ENCODE assay signal across 12 cellular contexts in the genomic region with DNA sequence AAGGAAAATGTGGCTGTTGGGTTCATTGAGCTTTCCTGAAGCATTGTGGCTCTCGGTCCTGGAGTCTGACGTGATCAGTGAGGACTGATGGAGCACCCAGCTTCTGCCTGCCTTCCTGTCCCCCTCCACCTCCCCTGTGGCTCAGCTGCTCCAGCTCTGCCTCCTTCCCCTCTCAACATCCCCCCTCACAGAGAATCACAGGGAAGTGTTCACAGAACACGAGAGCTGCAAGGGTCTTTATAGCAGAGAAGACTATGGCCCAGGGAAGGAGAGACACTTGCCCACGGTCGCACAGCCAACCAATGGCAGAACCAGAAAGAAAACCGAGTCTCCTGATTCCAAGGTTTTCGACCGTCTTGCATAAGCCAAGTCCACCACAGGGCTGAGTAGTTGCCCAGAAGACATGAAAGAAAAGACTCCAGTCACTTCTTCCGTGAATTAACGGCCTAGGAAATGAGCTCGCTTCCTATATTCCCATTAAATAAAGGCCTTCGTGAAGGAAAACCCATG. TPM values are rescaled to one million over a fixed set of nuclear protein-coding genes. Genes with fewer than 3 reads are reported as not detected.
DNase-seq lines count a peak whose midpoint lies in the region; ATAC-seq and TF ChIP-seq lines count a peak whose summit lies in the region.
"Had no signal": no experiment of that assay in that cellular context is flagged by ENCODE, and none has a peak within 500 bp of the region (broad histone marks: within the 10 kb centered on the region; RNA-seq: fewer than 3 reads in every experiment).

No MANE protein-coding gene starts in this region.

- H3K27me3 ChIP-seq in left ventricle myocardium inferior (ENCODE audit: low read depth) (no peaks in the 10 kb centered on the region), prostate gland (replicated peaks; ENCODE audit: insufficient read depth) (no peaks in the 10 kb centered on the region)

- intact Hi-C loops in Right ventricle myocardium inferior (cut with DNase I): loop anchor here (5.0 kb wide), 1 partner anchor 128 kb away; a partner anchor contains a TSS
- intact Hi-C loops in cardiac septum (cut with DNase I): loop anchor here (2.0 kb wide), 1 partner anchor 88 kb away; a partner anchor contains a TSS
- intact Hi-C loops in left ventricle myocardium inferior (cut with micrococcal nuclease): no loop called here
- intact Hi-C loops in prostate gland (cut with DNase I): no loop called here

- H3K9me3 ChIP-seq in left ventricle myocardium inferior (replicated peaks) (no peaks in the 10 kb centered on the region), prostate gland (no peaks in the 10 kb centered on the region)

- peak; percentile 27 for ATAC-seq in Right ventricle myocardium inferior
- no peak for ATAC-seq in GM21367 (IDR thresholded peaks at IDR 0.05; ENCODE audit: unreplicated experiment)
- ATAC-seq in esophagus mucosa: no peak
- no peak for ATAC-seq in HG03175 (IDR thresholded peaks at IDR 0.05; ENCODE audit: unreplicated experiment)

- H3K4me1 ChIP-seq in left ventricle myocardium inferior (peaks cover 49% of the 10 kb centered on the region), prostate gland (replicated peaks) (peaks cover 13% of the 10 kb centered on the region)

- H3K27ac ChIP-seq in left ventricle myocardium inferior (replicated peaks) (peak overlapping the region; percentile 89), prostate gland (peak overlapping the region; percentile 71 to 80)

- TF ChIP-seq CTCF in left ventricle myocardium inferior (IDR thresholded peaks at IDR 0.05; ENCODE audit: borderline replicate concordance): no peak
- no peak for TF ChIP-seq CTCF in prostate gland (IDR thresholded peaks at IDR 0.05)

- H3K4me3 ChIP-seq in left ventricle myocardium inferior: peak overlapping the region; percentile 44
- no peak overlapping the region for H3K4me3 ChIP-seq in prostate gland

- TF ChIP-seq POLR2A in prostate gland (IDR thresholded peaks at IDR 0.05): no peak

- 57% methylated on average over 12 of the region's 12 CpGs for WGBS in prostate gland

- H3K36me3 ChIP-seq in left ventricle myocardium inferior: no peaks in the 10 kb centered on the region
- H3K36me3 ChIP-seq in prostate gland: no peaks in the 10 kb centered on the region

- no peak for DNase-seq in Right ventricle myocardium inferior (ENCODE audit: missing footprints)
- no peak for DNase-seq in cardiac septum (ENCODE audit: low spot score)
- no peak for DNase-seq in left ventricle myocardium inferior
- DNase-seq in prostate gland (ENCODE audit: low spot score): no peak
- no peak for DNase-seq in middle frontal gyrus (ENCODE audit: extremely low spot score, low spot score)
- DNase-seq: GOT3, NCI-H524 treated with DMSO at 0.1 percent for 48 hours had no signal

RNA-seq across cellular contexts. Expression of a gene that starts 2.3 kb away (rescaled TPM):
- 5.3 TPM for total RNA-seq in Right ventricle myocardium inferior
- total RNA-seq in cardiac septum: 21.0 TPM
- 1.0 TPM for total RNA-seq in left ventricle myocardium inferior
- total RNA-seq in prostate gland: 1 to 10 TPM; 3.7 to 5.7 TPM
- 0.20 TPM for total RNA-seq in esophagus mucosa
- total RNA-seq: activated CD4-positive, alpha-beta memory T cell treated with anti-CD3 and anti-CD28 coated beads, Interleukin-2, amount 10 ng/mL, durations not matched to agents 7 days and 5 days; Daoy had no signal

RNA-seq across cellular contexts. Expression of a gene that starts 32.7 kb away (rescaled TPM):
- total RNA-seq in Right ventricle myocardium inferior: not detected
- not detected for total RNA-seq in cardiac septum
- not detected for total RNA-seq in left ventricle myocardium inferior
- not detected for total RNA-seq in prostate gland
- total RNA-seq in esophagus mucosa: not detected
- total RNA-seq: Daoy had no signal

Comparison
In these comparisons a context has a peak if more than half of its experiments do, and no peak if none do; other contexts are left out.
1. intact Hi-C loops: an anchor here in Right ventricle myocardium inferior (5.0 kb wide) and cardiac septum (2.0 kb wide); none called in left ventricle myocardium inferior and prostate gland.